Comparison of ENCODE assay signal across 8 cellular contexts in the genomic region with DNA sequence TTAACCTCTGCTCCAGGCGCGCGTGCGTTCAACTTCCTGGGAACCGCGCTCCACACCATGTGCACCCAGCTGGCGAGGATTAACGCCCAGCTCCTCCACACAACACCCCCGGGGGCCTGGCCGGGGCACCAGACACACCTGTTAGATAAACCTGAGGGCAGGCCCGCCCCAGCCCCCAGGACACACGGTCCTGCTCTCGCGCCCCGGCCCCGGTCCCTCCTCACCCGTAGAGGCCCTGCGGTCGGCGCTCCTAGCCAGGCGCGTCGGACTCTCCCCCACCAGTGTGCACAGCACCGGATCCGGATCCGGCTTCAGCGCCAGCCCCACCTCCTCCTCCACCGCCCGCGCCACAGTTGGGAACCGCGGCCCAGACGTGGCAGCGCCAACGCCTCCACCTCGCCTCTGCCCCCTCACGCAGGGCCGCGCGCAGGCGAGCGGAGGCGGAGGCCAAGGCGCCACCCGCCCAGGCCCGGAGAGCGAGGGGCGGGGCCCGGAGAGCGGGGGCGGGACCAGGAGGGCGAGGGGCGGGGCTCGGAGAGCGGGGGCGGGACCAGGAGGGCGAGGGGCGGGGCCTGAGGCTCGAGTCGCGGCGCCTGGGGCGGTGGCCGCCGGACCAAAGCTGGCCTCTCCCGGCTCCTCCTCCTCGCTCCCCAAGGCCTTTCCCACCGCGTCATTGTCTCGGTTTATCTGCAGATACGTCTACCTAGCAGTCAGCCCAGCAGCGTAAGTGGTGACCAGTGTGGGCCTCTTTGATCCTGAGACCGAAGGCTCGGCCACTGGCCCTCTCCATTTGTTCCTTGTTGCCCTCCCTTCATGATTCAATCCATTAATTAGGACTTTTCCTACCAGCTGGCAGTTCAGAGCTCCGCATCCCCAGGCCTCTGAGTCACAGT. TPM values are rescaled to one million over a fixed set of nuclear protein-coding genes. Genes with fewer than 3 reads are reported as not detected.
DNase-seq lines count a peak whose midpoint lies in the region; ATAC-seq, FAIRE-seq and TF ChIP-seq lines count a peak whose summit lies in the region.

GNPNAT1 (minus strand) TSS at position 404 of the 893 bp plus-strand sequence. CDS start 6,957 bp downstream, outside the sequence.

- H3K4me1 ChIP-seq in Loucy (ENCODE audit: insufficient read depth, low read length, poor library complexity, severe bottlenecking) = peaks cover 33% of the 10 kb centered on the region

- DNase-seq in EL = peak; percentile 96
- peak; percentile 64 for DNase-seq in H54 (ENCODE audit: insufficient read length, low spot score)
- DNase-seq in SHP77 (lab: John Stamatoyannopoulos, UW) = peak; percentile 91 to 92
- DNase-seq in activated effector memory CD4-positive, alpha-beta T cell treated with Interleukin-2 at 50 U/mL for 16 hours = peak; percentile 87
- peak; percentile 93 for DNase-seq in fibroblast of pulmonary artery (ENCODE audit: low read depth)
- DNase-seq in natural killer cell treated with Interleukin-12 subunit alpha and Interleukin-12 subunit beta and Interleukin-15 and Interleukin-18, amount 100 ng/mL, for 72 hours (ENCODE audit: low spot score) = peak; percentile 98
- peak; percentile 85 for DNase-seq in stimulated activated naive CD4-positive, alpha-beta T cell treated with Interleukin-2 at 50 U/mL for 16 hours (lab: John Stamatoyannopoulos, UW)

- H3K27me3 Mint-ChIP-seq in natural killer cell treated with Interleukin-12 subunit alpha and Interleukin-12 subunit beta and Interleukin-15 and Interleukin-18, amount 100 ng/mL, for 72 hours = no peaks in the 10 kb centered on the region

- H3K4me3 ChIP-seq in Loucy (ENCODE audit: low read length, poor library complexity, severe bottlenecking) (peak within 1 kb of the TSS; percentile 96), fibroblast of pulmonary artery (replicated peaks; ENCODE audit: low read depth, low read length) (peak within 1 kb of the TSS; percentile 73)

- H3F3A ChIP-seq in Loucy (ENCODE audit: low read depth) = no peaks in the 10 kb centered on the region

- H3K9me3 ChIP-seq in Loucy (ENCODE audit: insufficient read depth, low read depth, low read length) = no peaks in the 10 kb centered on the region

- no peaks in the 10 kb centered on the region for H3K9me2 ChIP-seq in Loucy (replicated peaks; ENCODE audit: low read depth, low read length)

- H3K9ac ChIP-seq in Loucy (ENCODE audit: low read depth, low read length, poor library complexity, severe bottlenecking) = peak within 1 kb of the TSS; percentile 81

- H3K79me2 ChIP-seq in Loucy (ENCODE audit: insufficient read depth, low read length) = peaks cover 42% of the 10 kb centered on the region

- H3K4me1 Mint-ChIP-seq in natural killer cell treated with Interleukin-12 subunit alpha and Interleukin-12 subunit beta and Interleukin-15 and Interleukin-18, amount 100 ng/mL, for 72 hours (ENCODE audit: low read depth in 2 of 2) = peaks cover 30 to 42% of the 10 kb centered on the region in 2 donors

- no peaks in the 10 kb centered on the region for H3K9me3 Mint-ChIP-seq in natural killer cell treated with Interleukin-12 subunit alpha and Interleukin-12 subunit beta and Interleukin-15 and Interleukin-18, amount 100 ng/mL, for 72 hours

- peak within 1 kb of the TSS; percentile 98 for H2AFZ ChIP-seq in Loucy (ENCODE audit: low read length)

- peak; percentile 99 for ATAC-seq in natural killer cell treated with Interleukin-12 subunit alpha and Interleukin-12 subunit beta and Interleukin-15 and Interleukin-18, amount 100 ng/mL, for 72 hours

- peak within 1 kb of the TSS; percentile 80 for H3K4me2 ChIP-seq in Loucy (ENCODE audit: low read depth, low read length, poor library complexity, severe bottlenecking)

- H3K36me3 ChIP-seq in Loucy (ENCODE audit: insufficient read depth, low read length) = no peaks in the 10 kb centered on the region

- H3K4me3 Mint-ChIP-seq in natural killer cell treated with Interleukin-12 subunit alpha and Interleukin-12 subunit beta and Interleukin-15 and Interleukin-18, amount 100 ng/mL, for 72 hours = peak within 1 kb of the TSS; percentile 94

- FAIRE-seq in H54 (lab: Jason Lieb, UNC) = peak; percentile 75

- H3K27ac Mint-ChIP-seq in natural killer cell treated with Interleukin-12 subunit alpha and Interleukin-12 subunit beta and Interleukin-15 and Interleukin-18, amount 100 ng/mL, for 72 hours = peak within 1 kb of the TSS; percentile 75 to 88

- peak; percentile 76 for TF ChIP-seq POLR2A in H54 (IDR thresholded peaks at IDR 0.05; ENCODE audit: low read depth, low read length)

- peaks cover 8% of the 10 kb centered on the region for H3K36me3 Mint-ChIP-seq in natural killer cell treated with Interleukin-12 subunit alpha and Interleukin-12 subunit beta and Interleukin-15 and Interleukin-18, amount 100 ng/mL, for 72 hours

- no peaks in the 10 kb centered on the region for H4K20me1 ChIP-seq in Loucy (ENCODE audit: insufficient read depth, low read length, poor library complexity, severe bottlenecking)

- TF ChIP-seq CTCF in Loucy (conservative IDR thresholded peaks at IDR 0.05; ENCODE audit: low read length) = no peak
- TF ChIP-seq CTCF in fibroblast of pulmonary artery (IDR thresholded peaks at IDR 0.05; ENCODE audit: low read length, missing control alignments) = no peak

- H3K27me3 ChIP-seq in Loucy (ENCODE audit: insufficient read depth, low read length, poor library complexity, severe bottlenecking) = no peaks in the 10 kb centered on the region

RNA-seq across cellular contexts. Expression of gene GNPNAT1, which starts in this region (rescaled TPM):
- 10 to 100 TPM; 25.9 to 31.4 TPM for total RNA-seq in natural killer cell treated with Interleukin-12 subunit alpha and Interleukin-12 subunit beta and Interleukin-15 and Interleukin-18, amount 100 ng/mL, for 72 hours

Comparison
In these comparisons a context has a peak if more than half of its experiments do, and no peak if none do; other contexts are left out.
1. Peak in every context shown above with its lines: DNase-seq, ATAC-seq and H3K4me3 ChIP-seq.